Comparison of ENCODE assay signal across 3 cellular contexts in genomic region chr17:82639628-82640027, GRCh38.
TF ChIP-seq lines count a peak whose summit lies in the region.

No MANE protein-coding gene starts in this region.

TF ChIP-seq in A549, 52 proteins besides CTCF, POLR2A, EP300 and RAD21:
- TF ChIP-seq MAX (IDR thresholded peaks at IDR 0.05) = no peak
- no peak for TF ChIP-seq RFX5 (IDR thresholded peaks at IDR 0.05)
- TF ChIP-seq RARB (CRISPR knock-in tag; IDR thresholded peaks at IDR 0.05) = no peak
- TF ChIP-seq ESRRA (IDR thresholded peaks at IDR 0.05; ENCODE audit: borderline replicate concordance, low read length) = no peak
- no peak for TF ChIP-seq HEYL (CRISPR knock-in tag; IDR thresholded peaks at IDR 0.05)
- TF ChIP-seq HMGXB4 (CRISPR knock-in tag; IDR thresholded peaks at IDR 0.05; ENCODE audit: borderline replicate concordance) = no peak
- no peak for TF ChIP-seq MYC (IDR thresholded peaks at IDR 0.05; ENCODE audit: borderline replicate concordance, low read length)
- TF ChIP-seq SREBF2 (IDR thresholded peaks at IDR 0.05) = no peak
- TF ChIP-seq HES2 (IDR thresholded peaks at IDR 0.05) = no peak
- no peak for TF ChIP-seq ATOH8 (CRISPR knock-in tag; IDR thresholded peaks at IDR 0.05; ENCODE audit: low read depth)
- no peak for TF ChIP-seq GATA3 (IDR thresholded peaks at IDR 0.05; ENCODE audit: borderline replicate concordance)
- no peak for TF ChIP-seq BCL3 (IDR thresholded peaks at IDR 0.05)
- TF ChIP-seq BHLHE40 (IDR thresholded peaks at IDR 0.05; ENCODE audit: low read depth, low read length) = no peak
- TF ChIP-seq HDAC2 (IDR thresholded peaks at IDR 0.05) = no peak
- TF ChIP-seq POLR2AphosphoS2 (conservative IDR thresholded peaks at IDR 0.05; ENCODE audit: low read length) = no peak
- no peak for TF ChIP-seq TFCP2L1 (CRISPR knock-in tag; IDR thresholded peaks at IDR 0.05)
- no peak for TF ChIP-seq NR3C1 (IDR thresholded peaks at IDR 0.05)
- TF ChIP-seq CBX8 (IDR thresholded peaks at IDR 0.05) = no peak

TF ChIP-seq in IMR-90, 13 proteins besides CTCF, POLR2A, EP300 and RAD21:
- no peak for TF ChIP-seq MXI1 (IDR thresholded peaks at IDR 0.05; ENCODE audit: borderline replicate concordance, low read depth, low read length)
- TF ChIP-seq MAFK (IDR thresholded peaks at IDR 0.05; ENCODE audit: low read depth, low read length) = no peak
- TF ChIP-seq ELK1 (IDR thresholded peaks at IDR 0.05; ENCODE audit: borderline replicate concordance, low read depth, low read length) = no peak
- no peak for TF ChIP-seq BHLHE40 (IDR thresholded peaks at IDR 0.05; ENCODE audit: low read depth, low read length)
- no peak for TF ChIP-seq MAZ (IDR thresholded peaks at IDR 0.05; ENCODE audit: borderline replicate concordance, low read depth, low read length)
- no peak for TF ChIP-seq CHD1 (IDR thresholded peaks at IDR 0.05; ENCODE audit: low read depth, low read length)
- no peak for TF ChIP-seq FOS (IDR thresholded peaks at IDR 0.05; ENCODE audit: low read depth, low read length)
- no peak for TF ChIP-seq USF2 (IDR thresholded peaks at IDR 0.05; ENCODE audit: low read depth, low read length)
- TF ChIP-seq CEBPB (IDR thresholded peaks at IDR 0.05; ENCODE audit: low read depth, low read length) = no peak
- no peak for TF ChIP-seq RCOR1 (IDR thresholded peaks at IDR 0.05; ENCODE audit: insufficient replicate concordance, low read length)
- TF ChIP-seq SMC3 (IDR thresholded peaks at IDR 0.05; ENCODE audit: low read depth, low read length) = no peak
- no peak for TF ChIP-seq NFE2L2 (IDR thresholded peaks at IDR 0.05; ENCODE audit: low read depth, low read length)
- no peak for TF ChIP-seq RFX5 (IDR thresholded peaks at IDR 0.05; ENCODE audit: low read depth, low read length)

TF ChIP-seq in H1, 55 proteins besides CTCF, POLR2A, EP300 and RAD21:
- no peak for TF ChIP-seq CBX8 (IDR thresholded peaks at IDR 0.05; ENCODE audit: borderline replicate concordance, low read depth, low read length)
- no peak for TF ChIP-seq CHD7 (IDR thresholded peaks at IDR 0.05; ENCODE audit: insufficient replicate concordance, low read length)
- no peak for TF ChIP-seq JUN (IDR thresholded peaks at IDR 0.05; ENCODE audit: low read depth, low read length)
- TF ChIP-seq TAF7 (optimal IDR thresholded peaks at IDR 0.05; ENCODE audit: borderline replicate concordance, low read depth, low read length) = no peak
- no peak for TF ChIP-seq SAP30 (IDR thresholded peaks at IDR 0.05; ENCODE audit: insufficient read depth, insufficient replicate concordance, low read length)
- no peak for TF ChIP-seq CEBPB (IDR thresholded peaks at IDR 0.05; ENCODE audit: low read depth, low read length)
- TF ChIP-seq BACH1 (IDR thresholded peaks at IDR 0.05; ENCODE audit: low read length) = no peak
- TF ChIP-seq GABPA (IDR thresholded peaks at IDR 0.05; ENCODE audit: borderline replicate concordance, insufficient read depth, low read length) = no peak
- TF ChIP-seq SIN3A (conservative IDR thresholded peaks at IDR 0.05 in 1 of 2, IDR thresholded peaks at IDR 0.05 in 1 of 2; ENCODE audit: low read depth in 1 of 2, low read length in 2 of 2) = no peak
- TF ChIP-seq BCL11A (IDR thresholded peaks at IDR 0.05; ENCODE audit: low read depth in 2 of 2, low read length in 2 of 2) = no peak
- no peak for TF ChIP-seq SP2 (IDR thresholded peaks at IDR 0.05; ENCODE audit: low read length)
- no peak for TF ChIP-seq ZNF274 (IDR thresholded peaks at IDR 0.05; ENCODE audit: borderline replicate concordance, extremely low read depth, low read length)
- no peak for TF ChIP-seq CREB1 (IDR thresholded peaks at IDR 0.05)
TF ChIP-seq in H1: peak in this region for 0.
